In genomic region chr16:85757341-85757822, GRCh38 we compare ENCODE assay signal across 13 cellular contexts. TPM values are rescaled to one million over a fixed set of nuclear protein-coding genes. Genes with fewer than 3 reads are reported as not detected.
A peak's percentile ranks its signal among the peaks of the same experiment; 100 is the strongest.
DNase-seq lines count a peak whose midpoint lies in the region; ATAC-seq and TF ChIP-seq lines count a peak whose summit lies in the region.
"Had no signal": no experiment of that assay in that cellular context is flagged by ENCODE, and none has a peak within 500 bp of the region (broad histone marks: within the 10 kb centered on the region; RNA-seq: fewer than 3 reads in every experiment).

No MANE protein-coding gene starts in this region.

- H3K27ac ChIP-seq in DOHH2 (ENCODE audit: low read depth, low read length) = peak overlapping the region; percentile 82

- no peaks in the 10 kb centered on the region for H3K79me2 ChIP-seq in DOHH2 (ENCODE audit: control insufficient read depth, low read length)

- BruUV-seq in Calu3 (replicated peaks; lab: Mats Ljungman, UMichigan) = no TSS peak

- peak overlapping the region; percentile 63 for H3K4me3 ChIP-seq in DOHH2 (ENCODE audit: low read length)
- no peak overlapping the region for H3K4me3 ChIP-seq in MG63

- no peaks in the 10 kb centered on the region for H3K9me2 ChIP-seq in DOHH2 (replicated peaks; ENCODE audit: control insufficient read depth, low read length)

- H3K27me3 ChIP-seq in DOHH2 (ENCODE audit: control insufficient read depth, low read length) (peaks cover 69% of the 10 kb centered on the region), MG63 (no peaks in the 10 kb centered on the region)

- CTCF ChIA-PET in Calu3 (lab: Charles Lee) = no interaction called here

- H3K9me3 ChIP-seq in DOHH2 (ENCODE audit: control insufficient read depth, insufficient read depth, low read length) (no peaks in the 10 kb centered on the region), MG63 (no peaks in the 10 kb centered on the region)

- intact Hi-C loops in Calu3 (cut with micrococcal nuclease; ENCODE audit: unreplicated experiment) = loop anchor here (5.0 kb wide), 1 partner anchor 80 kb away; no protein-coding TSS in a partner anchor

- peaks cover 27% of the 10 kb centered on the region for H3K4me1 Mint-ChIP-seq in Calu3 (ENCODE audit: low read depth, unreplicated experiment)

- peak; percentile 24 for ATAC-seq in GM21390 (IDR thresholded peaks at IDR 0.05; ENCODE audit: unreplicated experiment)
- ATAC-seq: Right ventricle myocardium inferior had no signal

- DNase-seq in MG63 = peak; percentile 35
- peak; percentile 95 for DNase-seq in fibroblast of peridontal ligament (ENCODE audit: extremely low read depth)
- DNase-seq in Calu3 = no peak
- no peak for DNase-seq in NK-92 treated with Interleukin-12 subunit alpha and Interleukin-12 subunit beta, amount 100 ng/mL, for 24 hours (lab: John Stamatoyannopoulos, UW)
- no peak for DNase-seq in islet precursor cell
- no peak for DNase-seq in superior temporal gyrus (ENCODE audit: extremely low spot score)
- DNase-seq: activated T-cell treated with anti-CD3 and anti-CD28 coated beads, Interleukin-2, amount 50 U/mL, for 4 hours; GF-D8; H9; NCI-H1048 had no signal

- no peaks in the 10 kb centered on the region for H3K9me3 Mint-ChIP-seq in Calu3 (ENCODE audit: low read depth, unreplicated experiment)
- H3K9me3 Mint-ChIP-seq: activated T-cell treated with anti-CD3 and anti-CD28 coated beads, Interleukin-2, amount 50 U/mL, for 4 hours; H9 had no signal

- H3K36me3 Mint-ChIP-seq in Calu3 (ENCODE audit: insufficient read depth, unreplicated experiment) = peaks cover 7% of the 10 kb centered on the region

- peaks cover 37% of the 10 kb centered on the region for H3F3A ChIP-seq in DOHH2 (ENCODE audit: control insufficient read depth, insufficient read depth)

- peaks cover 17% of the 10 kb centered on the region; the same call in 1 of the 2 replicates for H4K20me1 ChIP-seq in DOHH2 (ENCODE audit: control insufficient read depth, insufficient read depth, low read depth, low read length)

- peaks cover 85% of the 10 kb centered on the region for H3K4me1 ChIP-seq in DOHH2 (ENCODE audit: control insufficient read depth, low read length)

- TF ChIP-seq CTCF in DOHH2 (IDR thresholded peaks at IDR 0.05; ENCODE audit: low read depth, low read length, poor library complexity, severe bottlenecking) (no peak), Calu3 (IDR thresholded peaks at IDR 0.05; ENCODE audit: unreplicated experiment) (no peak)

- H3K36me3 ChIP-seq in DOHH2 (ENCODE audit: control insufficient read depth, low read length) (no peaks in the 10 kb centered on the region), MG63 (no peaks in the 10 kb centered on the region)

- peaks cover 80% of the 10 kb centered on the region for H3K27me3 Mint-ChIP-seq in Calu3 (ENCODE audit: unreplicated experiment)

- H3K27ac Mint-ChIP-seq in Calu3 (ENCODE audit: unreplicated experiment) = no peak overlapping the region
- H3K27ac Mint-ChIP-seq: H9 had no signal

- H3K4me2 ChIP-seq in DOHH2 (ENCODE audit: low read length) = peak overlapping the region; percentile 82

- H3K4me3 Mint-ChIP-seq in Calu3 (ENCODE audit: low read depth, unreplicated experiment) = no peak overlapping the region
- H3K4me3 Mint-ChIP-seq: activated T-cell treated with anti-CD3 and anti-CD28 coated beads, Interleukin-2, amount 50 U/mL, for 4 hours; H9 had no signal

RNA-seq across cellular contexts. Expression of gene C16orf74, which starts 6.5 kb away (rescaled TPM):
- 4.6 and 8.7 TPM in 2 replicates for total RNA-seq in MG63 (2014; rRNA removed; shearing (Covaris generic); ENCODE audit: low replicate concordance)
- total RNA-seq in Calu3 (2022) = 2.2 and 3.4 TPM in 2 replicates

RNA-seq across cellular contexts. Expression of gene EMC8, which starts 42.0 kb away (rescaled TPM):
- total RNA-seq in MG63 (2014; rRNA removed; shearing (Covaris generic); ENCODE audit: low replicate concordance) = 37.7 and 46.4 TPM in 2 replicates
- 61.5 and 62.7 TPM in 2 replicates for total RNA-seq in Calu3 (2022)

RNA-seq across cellular contexts. Expression of gene COX4I1, which starts 42.1 kb away (rescaled TPM):
- 673 and 682 TPM in 2 replicates for total RNA-seq in MG63 (2014; rRNA removed; shearing (Covaris generic); ENCODE audit: low replicate concordance)
- total RNA-seq in Calu3 (2022) = 609 and 639 TPM in 2 replicates

Comparison
In these comparisons a context has a peak if more than half of its experiments do, and no peak if none do; other contexts are left out.
1. DNase-seq: peak in MG63 (single experiment) and fibroblast of peridontal ligament (single experiment); none in Calu3 (single experiment), NK-92 treated with Interleukin-12 subunit alpha and Interleukin-12 subunit beta, amount 100 ng/mL, for 24 hours (single experiment), islet precursor cell (single experiment) and superior temporal gyrus (single experiment).